ENCODE assay signal across 31 cellular contexts in genomic region chr3:175413926-175414325, GRCh38.
"Had no signal": no experiment of that assay in that cellular context is flagged by ENCODE, and none has a peak within 500 bp of the region (broad histone marks: within the 10 kb centered on the region; RNA-seq: fewer than 3 reads in every experiment).

No MANE protein-coding gene starts in this region.

- H3K9ac ChIP-seq: SK-N-SH had no signal

- H3K27me3 ChIP-seq: adrenal gland, brain microvascular endothelial cell, colonic mucosa had no signal

- H3K9me3 ChIP-seq: adrenal gland, colonic mucosa, SK-N-SH had no signal

- H3K9me2 ChIP-seq: SK-N-SH had no signal

- H3K4me3 ChIP-seq: adrenal gland, colonic mucosa had no signal

- H3K4me2 ChIP-seq: SK-N-SH had no signal

- ATAC-seq: activated naive CD4-positive, alpha-beta T cell treated with anti-CD3 and anti-CD28 coated beads, Interleukin-2, amount 50 U/mL, for 72 hours; activated T-cell treated with anti-CD3 and anti-CD28 coated beads, Interleukin-2, amount 50 U/mL, for 4 hours had no signal

- DNase-seq: activated B cell treated with CpG ODN at 0.5 μM for 24 hours; activated CD4-positive, alpha-beta memory T cell treated with anti-CD3 and anti-CD28 coated beads for 36 hours; activated CD4-positive, alpha-beta T cell treated with anti-CD3 and anti-CD28 coated beads for 4 hours; activated CD4-positive, alpha-beta T cell treated with anti-CD3 and anti-CD28 coated beads, Interleukin-2, amount 50 U/mL, for 1 hour; activated CD4-positive, CD25-positive, alpha-beta regulatory T cell treated with anti-CD3 and anti-CD28 coated beads, Interleukin-2, amount 50 U/mL, for 72 hours; activated CD8-positive, alpha-beta memory T cell treated with anti-CD3 and anti-CD28 coated beads, Interleukin-2, amount 50 U/mL, for 4 hours; activated gamma-delta T cell treated with Interleukin-2 at 50 U/mL for 16 hours; activated naive CD4-positive, alpha-beta T cell treated with anti-CD3 and anti-CD28 coated beads for 36 hours; activated T-cell treated with anti-CD3 and anti-CD28 coated beads for 4 hours; activated T-cell treated with anti-CD3 and anti-CD28 coated beads, Interleukin-2, amount 50 U/mL, for 4 hours; adrenal gland; brain microvascular endothelial cell; colonic mucosa; Karpas-422; KBM-7; NCI-H1105 treated with DMSO at 0.1 percent for 48 hours; NCI-H1436; NCI-H187 treated with DMSO at 0.1 percent for 48 hours; NCI-H2081; NCI-H2171 treated with DMSO at 0.1 percent for 48 hours; NCI-H2227 treated with DMSO at 0.1 percent for 48 hours; NCI-H446; NCI-H510A treated with DMSO at 0.1 percent for 48 hours; NCI-H526 treated with DMSO at 0.1 percent for 48 hours; Right ventricle myocardium superior; SK-N-SH; T-helper 1 cell; T-helper 2 cell; T-helper 9 cell had no signal

- H3K4me1 ChIP-seq: adrenal gland, colonic mucosa had no signal

- H3K27ac ChIP-seq: adrenal gland, brain microvascular endothelial cell, colonic mucosa, VCaP had no signal

- H3K36me3 ChIP-seq: adrenal gland, brain microvascular endothelial cell, colonic mucosa had no signal
